In the genomic region with DNA sequence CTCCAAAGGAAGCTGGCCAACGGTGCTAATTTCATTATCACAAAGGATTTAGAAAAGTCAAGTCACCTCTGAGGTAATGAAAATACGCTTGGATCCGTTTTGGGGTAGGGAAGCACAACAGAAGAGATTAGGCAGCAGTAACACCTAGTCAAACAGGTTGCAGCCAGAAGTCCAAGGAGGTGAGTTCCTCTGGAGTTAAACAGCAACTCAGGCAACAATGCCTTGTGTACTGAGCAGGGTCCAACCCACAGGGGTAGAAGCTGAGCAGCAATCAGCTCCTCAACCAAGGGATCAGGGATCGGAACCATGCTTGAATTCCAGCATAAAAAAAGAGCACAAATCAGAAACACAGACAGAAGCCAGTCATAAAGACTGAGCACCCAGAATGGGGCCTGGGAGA, we compare ENCODE assay signal across 2 cellular contexts.
TF ChIP-seq lines count a peak whose summit lies in the region.

No MANE protein-coding gene starts in this region.

TF ChIP-seq in HepG2, 621 proteins besides CTCF, POLR2A, EP300 and RAD21:
- TF ChIP-seq ZNF12 (CRISPR knock-in tag; IDR thresholded peaks at IDR 0.05) (no peak), ZFP1 (CRISPR knock-in tag; IDR thresholded peaks at IDR 0.05) (no peak)
TF ChIP-seq in HepG2: peak in this region for 0.

TF ChIP-seq in H1, 55 proteins besides CTCF, POLR2A, EP300 and RAD21:
- no peak for TF ChIP-seq BCL11A (IDR thresholded peaks at IDR 0.05; ENCODE audit: low read depth in 2 of 2, low read length in 2 of 2)
- TF ChIP-seq, protein P1, sequence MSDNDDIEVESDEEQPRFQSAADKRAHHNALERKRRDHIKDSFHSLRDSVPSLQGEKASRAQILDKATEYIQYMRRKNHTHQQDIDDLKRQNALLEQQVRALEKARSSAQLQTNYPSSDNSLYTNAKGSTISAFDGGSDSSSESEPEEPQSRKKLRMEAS (IDR thresholded peaks at IDR 0.05): no peak
- TF ChIP-seq CTBP2 (IDR thresholded peaks at IDR 0.05; ENCODE audit: borderline replicate concordance, insufficient read depth, insufficient read length, low read length): no peak
